In genomic region chr2:182918961-182919360, GRCh38 we compare ENCODE assay signal across 1 cellular context.
TF ChIP-seq lines count a peak whose summit lies in the region.

No MANE protein-coding gene starts in this region.

TF ChIP-seq in WTC11, 78 proteins besides CTCF, POLR2A, EP300 and RAD21 (continued from another document):
- TF ChIP-seq, protein P1, sequence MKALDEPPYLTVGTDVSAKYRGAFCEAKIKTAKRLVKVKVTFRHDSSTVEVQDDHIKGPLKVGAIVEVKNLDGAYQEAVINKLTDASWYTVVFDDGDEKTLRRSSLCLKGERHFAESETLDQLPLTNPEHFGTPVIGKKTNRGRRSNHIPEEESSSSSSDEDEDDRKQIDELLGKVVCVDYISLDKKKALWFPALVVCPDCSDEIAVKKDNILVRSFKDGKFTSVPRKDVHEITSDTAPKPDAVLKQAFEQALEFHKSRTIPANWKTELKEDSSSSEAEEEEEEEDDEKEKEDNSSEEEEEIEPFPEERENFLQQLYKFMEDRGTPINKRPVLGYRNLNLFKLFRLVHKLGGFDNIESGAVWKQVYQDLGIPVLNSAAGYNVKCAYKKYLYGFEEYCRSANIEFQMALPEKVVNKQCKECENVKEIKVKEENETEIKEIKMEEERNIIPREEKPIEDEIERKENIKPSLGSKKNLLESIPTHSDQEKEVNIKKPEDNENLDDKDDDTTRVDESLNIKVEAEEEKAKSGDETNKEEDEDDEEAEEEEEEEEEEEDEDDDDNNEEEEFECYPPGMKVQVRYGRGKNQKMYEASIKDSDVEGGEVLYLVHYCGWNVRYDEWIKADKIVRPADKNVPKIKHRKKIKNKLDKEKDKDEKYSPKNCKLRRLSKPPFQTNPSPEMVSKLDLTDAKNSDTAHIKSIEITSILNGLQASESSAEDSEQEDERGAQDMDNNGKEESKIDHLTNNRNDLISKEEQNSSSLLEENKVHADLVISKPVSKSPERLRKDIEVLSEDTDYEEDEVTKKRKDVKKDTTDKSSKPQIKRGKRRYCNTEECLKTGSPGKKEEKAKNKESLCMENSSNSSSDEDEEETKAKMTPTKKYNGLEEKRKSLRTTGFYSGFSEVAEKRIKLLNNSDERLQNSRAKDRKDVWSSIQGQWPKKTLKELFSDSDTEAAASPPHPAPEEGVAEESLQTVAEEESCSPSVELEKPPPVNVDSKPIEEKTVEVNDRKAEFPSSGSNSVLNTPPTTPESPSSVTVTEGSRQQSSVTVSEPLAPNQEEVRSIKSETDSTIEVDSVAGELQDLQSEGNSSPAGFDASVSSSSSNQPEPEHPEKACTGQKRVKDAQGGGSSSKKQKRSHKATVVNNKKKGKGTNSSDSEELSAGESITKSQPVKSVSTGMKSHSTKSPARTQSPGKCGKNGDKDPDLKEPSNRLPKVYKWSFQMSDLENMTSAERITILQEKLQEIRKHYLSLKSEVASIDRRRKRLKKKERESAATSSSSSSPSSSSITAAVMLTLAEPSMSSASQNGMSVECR (CRISPR knock-in tag; IDR thresholded peaks at IDR 0.05; ENCODE audit: borderline replicate concordance) = no peak
- TF ChIP-seq AFF4 (CRISPR knock-in tag; IDR thresholded peaks at IDR 0.05; ENCODE audit: borderline replicate concordance) = no peak
